Comparison of ENCODE assay signal across 9 cellular contexts in genomic region chr1:42736152-42736551, GRCh38. TPM values are rescaled to one million over a fixed set of nuclear protein-coding genes. Genes with fewer than 3 reads are reported as not detected.
DNase-seq lines count a peak whose midpoint lies in the region; ATAC-seq, FAIRE-seq and TF ChIP-seq lines count a peak whose summit lies in the region.
"Had no signal": no experiment of that assay in that cellular context is flagged by ENCODE, and none has a peak within 500 bp of the region (broad histone marks: within the 10 kb centered on the region; RNA-seq: fewer than 3 reads in every experiment).

No MANE protein-coding gene starts in this region.

- no peaks in the 10 kb centered on the region for H3K36me3 ChIP-seq in small intestine (ENCODE audit: control insufficient read depth in 2 of 2, insufficient read depth in 2 of 2, low read length in 2 of 2)
- H3K36me3 ChIP-seq: neutrophil had no signal

- FAIRE-seq in small intestine (lab: Jason Lieb, UNC) (no peak), D721Med (lab: Jason Lieb, UNC) (no peak)
- FAIRE-seq: G401.6 had no signal

- H3K27me3 Mint-ChIP-seq in activated CD8-positive, alpha-beta T cell treated with anti-CD3 and anti-CD28 coated beads for 36 hours: no peaks in the 10 kb centered on the region
- H3K27me3 Mint-ChIP-seq: activated naive CD4-positive, alpha-beta T cell treated with anti-CD3 and anti-CD28 coated beads, Interleukin-2, amount 50 U/mL, for 24 hours had no signal

- no peaks in the 10 kb centered on the region for H3K9me3 ChIP-seq in small intestine (ENCODE audit: control insufficient read depth, low read depth)
- H3K9me3 ChIP-seq: neutrophil had no signal

- CTCF ChIA-PET in activated CD8-positive, alpha-beta T cell treated with anti-CD3 and anti-CD28 coated beads for 36 hours (lab: Charles Lee): no interaction called here

- intact Hi-C loops in activated CD8-positive, alpha-beta T cell treated with anti-CD3 and anti-CD28 coated beads for 36 hours (cut with micrococcal nuclease): no loop called here

- peak; percentile 17 for DNase-seq in activated CD4-positive, alpha-beta T cell treated with anti-CD3 and anti-CD28 coated beads for 48 hours
- no peak for DNase-seq in activated CD4-positive, alpha-beta T cell treated with anti-CD3 and anti-CD28 coated beads for 1 hour
- peak; percentile 16 for DNase-seq in activated CD8-positive, alpha-beta T cell treated with anti-CD3 and anti-CD28 coated beads for 36 hours
- DNase-seq in small intestine (peak; percentile 54), D721Med (ENCODE audit: insufficient read length, low spot score) (no peak)
- DNase-seq in stimulated activated CD4-positive, alpha-beta T cell treated with anti-CD3 and anti-CD28 coated beads, Interleukin-2, amount 100 ng/mL, for 48 hours: no peak

- no peak for TF ChIP-seq CTCF in activated CD8-positive, alpha-beta T cell treated with anti-CD3 and anti-CD28 coated beads for 36 hours (IDR thresholded peaks at IDR 0.05)
- no peak for TF ChIP-seq CTCF in D721Med (IDR thresholded peaks at IDR 0.05; ENCODE audit: insufficient read depth, missing control alignments)

- H3K27ac ChIP-seq in small intestine (ENCODE audit: low read depth in 1 of 2, low read length in 1 of 2): no peak overlapping the region
- H3K27ac ChIP-seq: neutrophil had no signal

- H3K27me3 ChIP-seq in small intestine (ENCODE audit: control insufficient read depth in 2 of 2, insufficient read depth in 2 of 2, low read length in 2 of 2): no peaks in the 10 kb centered on the region
- H3K27me3 ChIP-seq: neutrophil had no signal

- no peak overlapping the region for H3K27ac Mint-ChIP-seq in activated CD8-positive, alpha-beta T cell treated with anti-CD3 and anti-CD28 coated beads for 36 hours
- H3K27ac Mint-ChIP-seq: activated naive CD4-positive, alpha-beta T cell treated with anti-CD3 and anti-CD28 coated beads, Interleukin-2, amount 50 U/mL, for 24 hours had no signal

- H3K4me3 ChIP-seq in small intestine (ENCODE audit: low read depth in 1 of 2, low read length in 2 of 2): no peak overlapping the region

- peaks cover 0 to 2% of the 10 kb centered on the region in 2 donors for H3K4me1 ChIP-seq in small intestine (ENCODE audit: control insufficient read depth in 2 of 2, insufficient read depth in 1 of 2, low read depth in 1 of 2, low read length in 1 of 2)

- no peaks in the 10 kb centered on the region for H3K9me3 Mint-ChIP-seq in activated CD8-positive, alpha-beta T cell treated with anti-CD3 and anti-CD28 coated beads for 36 hours
- H3K9me3 Mint-ChIP-seq: activated naive CD4-positive, alpha-beta T cell treated with anti-CD3 and anti-CD28 coated beads, Interleukin-2, amount 50 U/mL, for 24 hours had no signal

- H3K4me1 Mint-ChIP-seq in activated CD8-positive, alpha-beta T cell treated with anti-CD3 and anti-CD28 coated beads for 36 hours (ENCODE audit: low read depth): peaks cover 7% of the 10 kb centered on the region

- H3K36me3 Mint-ChIP-seq in activated CD8-positive, alpha-beta T cell treated with anti-CD3 and anti-CD28 coated beads for 36 hours (ENCODE audit: low read depth): no peaks in the 10 kb centered on the region
- H3K36me3 Mint-ChIP-seq: activated naive CD4-positive, alpha-beta T cell treated with anti-CD3 and anti-CD28 coated beads, Interleukin-2, amount 50 U/mL, for 24 hours had no signal

- peak; percentile 51 for ATAC-seq in activated CD8-positive, alpha-beta T cell treated with anti-CD3 and anti-CD28 coated beads for 36 hours

- no peak overlapping the region for H3K4me3 Mint-ChIP-seq in activated CD8-positive, alpha-beta T cell treated with anti-CD3 and anti-CD28 coated beads for 36 hours
- H3K4me3 Mint-ChIP-seq: activated naive CD4-positive, alpha-beta T cell treated with anti-CD3 and anti-CD28 coated beads, Interleukin-2, amount 50 U/mL, for 24 hours had no signal

- POLR2A ChIA-PET in activated CD8-positive, alpha-beta T cell treated with anti-CD3 and anti-CD28 coated beads for 36 hours (lab: Charles Lee): no interaction called here

- 44 to 64% (median 59%) methylated on average over 2 to 4 of the region's 4 CpGs for WGBS in small intestine, 3 donors

RNA-seq across cellular contexts. Expression of gene CLDN19, which starts 3.9 kb away (rescaled TPM):
- total RNA-seq in activated CD8-positive, alpha-beta T cell treated with anti-CD3 and anti-CD28 coated beads for 36 hours: not detected
- polyA plus RNA-seq in small intestine: under 1 TPM in 1 of 3 donors, not detected in 2; 0.18 TPM

RNA-seq across cellular contexts. Expression of gene P3H1, which starts 30.7 kb away (rescaled TPM):
- 10 to 100 TPM; 34.7 to 34.8 TPM for total RNA-seq in activated CD8-positive, alpha-beta T cell treated with anti-CD3 and anti-CD28 coated beads for 36 hours
- 10 to 100 TPM in 1 of 3 donors, 1 to 10 TPM in 2; 4.3 to 16.4 (median 6.5) TPM for polyA plus RNA-seq in small intestine

RNA-seq across cellular contexts. Expression of gene C1orf50, which starts 30.9 kb away (rescaled TPM):
- total RNA-seq in activated CD8-positive, alpha-beta T cell treated with anti-CD3 and anti-CD28 coated beads for 36 hours: 1 to 10 TPM; 4.7 to 5.2 TPM
- polyA plus RNA-seq in small intestine: 1 to 10 TPM; 3.9 to 5.4 (median 4.6) TPM

RNA-seq across cellular contexts. Expression of gene TMEM269, which starts 48.6 kb away (rescaled TPM):
- total RNA-seq in activated CD8-positive, alpha-beta T cell treated with anti-CD3 and anti-CD28 coated beads for 36 hours: under 1 TPM; 0.22 to 0.32 TPM
- polyA plus RNA-seq in small intestine: under 1 TPM in 1 of 3 donors, not detected in 2; 0.03 TPM

RNA-seq across cellular contexts. Expression of gene YBX1, which starts 53.9 kb away (rescaled TPM):
- 1,000 to 10,000 TPM; 1,417 to 1,447 TPM for total RNA-seq in activated CD8-positive, alpha-beta T cell treated with anti-CD3 and anti-CD28 coated beads for 36 hours
- 100 to 1,000 TPM; 509 to 779 (median 604) TPM for polyA plus RNA-seq in small intestine

Comparison
In these comparisons a context has a peak if more than half of its experiments do, and no peak if none do; other contexts are left out.
1. DNase-seq: peak in activated CD4-positive, alpha-beta T cell treated with anti-CD3 and anti-CD28 coated beads for 48 hours (single experiment), activated CD8-positive, alpha-beta T cell treated with anti-CD3 and anti-CD28 coated beads for 36 hours (single experiment) and small intestine (single experiment); none in activated CD4-positive, alpha-beta T cell treated with anti-CD3 and anti-CD28 coated beads for 1 hour (single experiment), stimulated activated CD4-positive, alpha-beta T cell treated with anti-CD3 and anti-CD28 coated beads, Interleukin-2, amount 100 ng/mL, for 48 hours (0 of 2) and D721Med (single experiment).